In genomic region chr10:129653861-129654260, GRCh38 we compare ENCODE assay signal across 21 cellular contexts.
"Had no signal": no experiment of that assay in that cellular context is flagged by ENCODE, and none has a peak within 500 bp of the region (broad histone marks: within the 10 kb centered on the region; RNA-seq: fewer than 3 reads in every experiment).

No MANE protein-coding gene starts in this region.

- H3K4me1 ChIP-seq: esophagus squamous epithelium, gastrocnemius medialis, heart right ventricle, left lung, lower lobe of right lung had no signal

- ATAC-seq: gastrocnemius medialis, heart right ventricle, left cardiac atrium, left lung, left ventricle myocardium superior, mucosa of descending colon had no signal

- H3K4me3 ChIP-seq: coronary artery, dorsolateral prefrontal cortex, esophagus squamous epithelium, gastrocnemius medialis, heart right ventricle, left lung, lower lobe of right lung, mucosa of descending colon had no signal

- H3K9me3 Mint-ChIP-seq: mesothelial cell of epicardium had no signal

- H3K36me3 ChIP-seq: esophagus squamous epithelium, gastrocnemius medialis, heart right ventricle, left lung, lower lobe of right lung had no signal

- H3K4me3 Mint-ChIP-seq: mesothelial cell of epicardium, naive B cell had no signal

- DNase-seq: dermis blood vessel endothelial cell; dorsolateral prefrontal cortex; effector CD4-positive, alpha-beta T cell; effector memory CD4-positive, alpha-beta T cell; esophagus squamous epithelium; foreskin fibroblast; foreskin melanocyte; gastrocnemius medialis; glutamatergic neuron; head of caudate nucleus; heart right ventricle; hippocampal formation; left cardiac atrium; left ventricle myocardium superior; lower lobe of right lung; mesenchymal stem cell; mucosa of descending colon; naive B cell had no signal

- H3K27me3 ChIP-seq: dorsolateral prefrontal cortex, esophagus squamous epithelium, gastrocnemius medialis, heart right ventricle, left lung had no signal

- H3K27me3 Mint-ChIP-seq: naive B cell had no signal

- H3K27ac Mint-ChIP-seq: mesothelial cell of epicardium had no signal

- H3K27ac ChIP-seq: coronary artery, dorsolateral prefrontal cortex, esophagus squamous epithelium, gastrocnemius medialis, heart right ventricle, left lung, lower lobe of right lung had no signal

- H3K9me3 ChIP-seq: esophagus squamous epithelium, gastrocnemius medialis, heart right ventricle, left lung, lower lobe of right lung, mucosa of descending colon had no signal
